In the genomic region with DNA sequence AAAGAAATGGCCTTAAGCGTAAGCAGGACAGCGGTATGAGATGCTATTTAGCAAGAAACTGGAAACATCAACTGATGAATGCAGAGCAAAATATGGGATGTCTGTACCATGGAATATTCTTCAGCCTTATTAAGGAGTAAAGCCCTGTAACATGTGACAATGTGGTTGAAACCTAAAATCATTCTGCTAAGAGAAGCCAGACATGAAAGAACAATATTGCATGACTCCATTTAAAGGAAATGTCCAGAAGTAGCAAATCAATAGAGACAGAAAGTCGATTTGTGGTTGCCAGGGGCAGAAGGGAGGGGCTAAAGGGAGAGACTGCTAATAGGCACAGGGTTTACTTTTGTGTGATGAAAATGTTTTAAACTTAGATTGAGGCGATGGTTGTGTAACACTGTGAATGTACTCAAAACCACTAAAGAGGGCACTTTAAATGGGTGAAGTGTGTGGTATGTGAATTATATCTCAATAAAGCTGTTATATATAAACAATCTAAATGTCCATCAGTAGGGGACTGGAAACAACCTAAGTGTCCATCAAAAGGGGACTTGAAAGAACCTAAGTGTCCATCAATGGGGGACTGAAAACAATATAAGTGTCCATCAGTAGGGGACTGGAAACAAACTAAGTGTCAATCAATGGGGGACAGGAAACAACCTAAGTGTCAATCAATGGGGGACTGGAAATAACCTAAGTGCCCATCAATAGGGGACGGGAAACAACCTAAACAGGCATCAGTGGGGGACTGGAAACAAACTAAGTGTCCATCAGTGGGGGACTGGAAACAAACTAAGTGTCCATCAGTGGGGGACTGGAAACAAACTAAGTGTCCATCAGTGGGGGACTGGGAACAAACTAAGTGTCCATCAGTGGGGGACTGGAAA, we compare ENCODE assay signal across 18 cellular contexts. TPM values are rescaled to one million over a fixed set of nuclear protein-coding genes. Genes with fewer than 3 reads are reported as not detected.
DNase-seq lines count a peak whose midpoint lies in the region; ATAC-seq and TF ChIP-seq lines count a peak whose summit lies in the region.
"Had no signal": no experiment of that assay in that cellular context is flagged by ENCODE, and none has a peak within 500 bp of the region (broad histone marks: within the 10 kb centered on the region; RNA-seq: fewer than 3 reads in every experiment).

No MANE protein-coding gene starts in this region.

- intact Hi-C loops in upper lobe of right lung (cut with DNase I), result no loop called here

- H3K79me2 ChIP-seq in GM23248 (ENCODE audit: insufficient read depth), result no peaks in the 10 kb centered on the region

- H3K36me3 ChIP-seq in upper lobe of right lung (no peaks in the 10 kb centered on the region), GM23248 (ENCODE audit: low read depth) (no peaks in the 10 kb centered on the region)

- in situ Hi-C loops in GM23248 (cut with MboI), result no loop called here

- no peaks in the 10 kb centered on the region for H4K20me1 ChIP-seq in GM23248 (ENCODE audit: insufficient read depth)

- H3K4me3 ChIP-seq in upper lobe of right lung, result no peak overlapping the region
- H3K4me3 ChIP-seq in GM23248, result no peak overlapping the region

- no peak overlapping the region for H3K9ac ChIP-seq in GM23248

- no peak overlapping the region for H3K4me2 ChIP-seq in GM23248 (ENCODE audit: unreplicated experiment)

- H3K27me3 ChIP-seq in upper lobe of right lung, result no peaks in the 10 kb centered on the region
- H3K27me3 ChIP-seq in GM23248 (replicated peaks; ENCODE audit: insufficient read depth), result no peaks in the 10 kb centered on the region

- TF ChIP-seq CTCF in upper lobe of right lung (IDR thresholded peaks at IDR 0.05), result no peak

- H2AFZ ChIP-seq in GM23248, result no peak overlapping the region

- H3K27ac ChIP-seq in upper lobe of right lung (no peak overlapping the region), GM23248 (no peak overlapping the region)

- peak; percentile 36 for ATAC-seq in upper lobe of right lung
- no peak for ATAC-seq in GM19467 (IDR thresholded peaks at IDR 0.05; ENCODE audit: unreplicated experiment)
- ATAC-seq: SK-N-SH treated with all-trans-retinoic acid at 6 μM for 48 hours had no signal

- H3F3A ChIP-seq in GM23248 (ENCODE audit: insufficient read depth), result no peaks in the 10 kb centered on the region

- H3K9me2 ChIP-seq in GM23248 (ENCODE audit: insufficient read depth), result no peaks in the 10 kb centered on the region

- CTCF ChIA-PET in HEK293T (lab: Yijun Ruan, JAX), result no interaction called here

- no peak for DNase-seq in HEK293T (ENCODE audit: extremely low spot score)
- peak; percentile 86 for DNase-seq in NOMO-1 treated with dmso at 0.1 percent for 144 hours (lab: John Stamatoyannopoulos, UW; ENCODE audit: unreplicated experiment)
- DNase-seq in foreskin melanocyte, result peak; percentile 91
- DNase-seq in upper lobe of right lung, result no peak
- DNase-seq in kidney tubule cell (ENCODE audit: low spot score), result no peak
- DNase-seq in GM23248, result no peak
- DNase-seq: C1 segment of cervical spinal cord; CD8-positive, alpha-beta memory T cell; DMS79 treated with DMSO at 0.1 percent for 48 hours; HCEC 1CT; NCI-H1417 treated with DMSO at 0.1 percent for 48 hours; NCI-H1930; NCI-H345; Right ventricle myocardium superior; T-helper 1 cell had no signal

- 30 to 46% methylated on average over 5 of the region's 5 CpGs for WGBS in GM23248 (ENCODE audit: low coverage in 1 of 2, low lambda C conversion rate in 2 of 2, missing lambda C conversion rate in 2 of 2), 2 experiments

- H3K9me3 ChIP-seq in upper lobe of right lung (peaks cover 22% of the 10 kb centered on the region), GM23248 (ENCODE audit: low read depth) (no peaks in the 10 kb centered on the region)

- POLR2A ChIA-PET in HEK293T (lab: Yijun Ruan, JAX), result no interaction called here

- no peaks in the 10 kb centered on the region for H3K4me1 ChIP-seq in upper lobe of right lung
- no peaks in the 10 kb centered on the region for H3K4me1 ChIP-seq in GM23248 (ENCODE audit: insufficient read depth)

TF ChIP-seq in HEK293T, 16 proteins besides CTCF, POLR2A, EP300 and RAD21:
- 0 out of 2 replicates have a peak, but pooled peaks have one; percentile 23 for TF ChIP-seq PKNOX1 (IDR thresholded peaks at IDR 0.05)
- no peak for TF ChIP-seq HDGF (IDR thresholded peaks at IDR 0.05; ENCODE audit: borderline replicate concordance)

RNA-seq across cellular contexts. Expression of gene CCL25, which starts 45.4 kb away (rescaled TPM):
- not detected for total RNA-seq in upper lobe of right lung
- not detected in 2 replicates for total RNA-seq in GM23248 (2014; rRNA removed; shearing (Covaris generic))
- not detected in 2 replicates for polyA plus RNA-seq in GM23248 (2016; fragmentation: Nextera tagmentation; extraction: Ambion mirVana)
- total RNA-seq: CD8-positive, alpha-beta memory T cell; Right ventricle myocardium superior had no signal
- polyA plus RNA-seq: CD8-positive, alpha-beta memory T cell had no signal

RNA-seq across cellular contexts. Expression of gene FBN3, which starts 51.5 kb away (rescaled TPM):
- 8.5 TPM for total RNA-seq in upper lobe of right lung
- total RNA-seq in GM23248 (2014; rRNA removed; shearing (Covaris generic)), result not detected in 2 replicates
- polyA plus RNA-seq in GM23248 (2016; fragmentation: Nextera tagmentation; extraction: Ambion mirVana), result not detected in 2 replicates
- total RNA-seq: CD8-positive, alpha-beta memory T cell; OCI-LY7; Right ventricle myocardium superior had no signal
- polyA plus RNA-seq: CD8-positive, alpha-beta memory T cell had no signal

Comparison
In these comparisons a context has a peak if more than half of its experiments do, and no peak if none do; other contexts are left out.
1. DNase-seq: peak in NOMO-1 treated with dmso at 0.1 percent for 144 hours (single experiment) and foreskin melanocyte (single experiment); none in HEK293T (single experiment), upper lobe of right lung (single experiment), kidney tubule cell (single experiment) and GM23248 (single experiment).